In genomic region chr4:188867796-188868195, GRCh38 we compare ENCODE assay signal across 19 cellular contexts.
A peak's percentile ranks its signal among the peaks of the same experiment; 100 is the strongest.
DNase-seq lines count a peak whose midpoint lies in the region; ATAC-seq, FAIRE-seq and TF ChIP-seq lines count a peak whose summit lies in the region.
"Had no signal": no experiment of that assay in that cellular context is flagged by ENCODE, and none has a peak within 500 bp of the region (broad histone marks: within the 10 kb centered on the region; RNA-seq: fewer than 3 reads in every experiment).

No MANE protein-coding gene starts in this region.

- H3K4me1 ChIP-seq in foreskin keratinocyte, result no peaks in the 10 kb centered on the region
- H3K4me1 ChIP-seq: Caco-2 had no signal

- in situ Hi-C loops in ACHN (cut with HindIII; ENCODE audit: low pct_ligation_motif_present, low pct_unique_long_range_greater_than_20kb, low sequenced_read_pairs), result no loop called here

- no peak for TF ChIP-seq EP300 in Ishikawa (IDR thresholded peaks at IDR 0.05; ENCODE audit: borderline replicate concordance)

- no peak for ATAC-seq in foreskin keratinocyte
- ATAC-seq in HG02981 (IDR thresholded peaks at IDR 0.05; ENCODE audit: unreplicated experiment), result no peak
- ATAC-seq in GM19023 (IDR thresholded peaks at IDR 0.05; ENCODE audit: unreplicated experiment), result no peak
- ATAC-seq: K562 had no signal

- no peak for TF ChIP-seq RAD21 in Ishikawa (IDR thresholded peaks at IDR 0.05; ENCODE audit: low read depth)

- no peak for TF ChIP-seq CTCF in bronchial epithelial cell (IDR thresholded peaks at IDR 0.05; ENCODE audit: insufficient read depth, low read length, severe bottlenecking)
- no peak for TF ChIP-seq CTCF in foreskin keratinocyte (conservative IDR thresholded peaks at IDR 0.05)

- DNase-seq in bronchial epithelial cell (ENCODE audit: low read depth), result peak; percentile 53
- DNase-seq in foreskin keratinocyte, result peak; percentile 26 to 49
- DNase-seq in renal cortical epithelial cell (ENCODE audit: low read depth), result peak; percentile 16
- DNase-seq in ACHN, result no peak
- DNase-seq: AML-193; Caco-2; CD4-positive, alpha-beta T cell; DMS153; DMS79; GF-D8; H9 had no signal

- FAIRE-seq in bronchial epithelial cell (lab: Jason Lieb, UNC), result no peak
- FAIRE-seq: A204.1, GM19239, H1, K562 had no signal

- H3K27me3 ChIP-seq in bronchial epithelial cell (ENCODE audit: control insufficient read depth, insufficient read depth, low read length) (no peaks in the 10 kb centered on the region), foreskin keratinocyte (no peaks in the 10 kb centered on the region)

- no peak overlapping the region for H3K27ac ChIP-seq in foreskin keratinocyte
- H3K27ac ChIP-seq: C4-2B had no signal

- H3K4me3 ChIP-seq in bronchial epithelial cell (ENCODE audit: low read depth, low read length), result no peak overlapping the region
- H3K4me3 ChIP-seq: K562 had no signal

- no peaks in the 10 kb centered on the region for H3K36me3 ChIP-seq in bronchial epithelial cell (ENCODE audit: control insufficient read depth, insufficient read depth, low read length)

TF ChIP-seq in Ishikawa, 13 proteins besides CTCF, POLR2A, EP300 and RAD21:
- no peak for TF ChIP-seq FOXM1 (IDR thresholded peaks at IDR 0.05; ENCODE audit: borderline replicate concordance, low read depth)
- no peak for TF ChIP-seq YY1 (IDR thresholded peaks at IDR 0.05; ENCODE audit: low read depth)
- no peak for TF ChIP-seq TCF12 (IDR thresholded peaks at IDR 0.05; ENCODE audit: low read depth)
- TF ChIP-seq ZBTB7A (IDR thresholded peaks at IDR 0.05; ENCODE audit: low read depth), result no peak
- TF ChIP-seq, protein P1, sequence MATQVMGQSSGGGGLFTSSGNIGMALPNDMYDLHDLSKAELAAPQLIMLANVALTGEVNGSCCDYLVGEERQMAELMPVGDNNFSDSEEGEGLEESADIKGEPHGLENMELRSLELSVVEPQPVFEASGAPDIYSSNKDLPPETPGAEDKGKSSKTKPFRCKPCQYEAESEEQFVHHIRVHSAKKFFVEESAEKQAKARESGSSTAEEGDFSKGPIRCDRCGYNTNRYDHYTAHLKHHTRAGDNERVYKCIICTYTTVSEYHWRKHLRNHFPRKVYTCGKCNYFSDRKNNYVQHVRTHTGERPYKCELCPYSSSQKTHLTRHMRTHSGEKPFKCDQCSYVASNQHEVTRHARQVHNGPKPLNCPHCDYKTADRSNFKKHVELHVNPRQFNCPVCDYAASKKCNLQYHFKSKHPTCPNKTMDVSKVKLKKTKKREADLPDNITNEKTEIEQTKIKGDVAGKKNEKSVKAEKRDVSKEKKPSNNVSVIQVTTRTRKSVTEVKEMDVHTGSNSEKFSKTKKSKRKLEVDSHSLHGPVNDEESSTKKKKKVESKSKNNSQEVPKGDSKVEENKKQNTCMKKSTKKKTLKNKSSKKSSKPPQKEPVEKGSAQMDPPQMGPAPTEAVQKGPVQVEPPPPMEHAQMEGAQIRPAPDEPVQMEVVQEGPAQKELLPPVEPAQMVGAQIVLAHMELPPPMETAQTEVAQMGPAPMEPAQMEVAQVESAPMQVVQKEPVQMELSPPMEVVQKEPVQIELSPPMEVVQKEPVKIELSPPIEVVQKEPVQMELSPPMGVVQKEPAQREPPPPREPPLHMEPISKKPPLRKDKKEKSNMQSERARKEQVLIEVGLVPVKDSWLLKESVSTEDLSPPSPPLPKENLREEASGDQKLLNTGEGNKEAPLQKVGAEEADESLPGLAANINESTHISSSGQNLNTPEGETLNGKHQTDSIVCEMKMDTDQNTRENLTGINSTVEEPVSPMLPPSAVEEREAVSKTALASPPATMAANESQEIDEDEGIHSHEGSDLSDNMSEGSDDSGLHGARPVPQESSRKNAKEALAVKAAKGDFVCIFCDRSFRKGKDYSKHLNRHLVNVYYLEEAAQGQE (IDR thresholded peaks at IDR 0.05; ENCODE audit: low read depth), result no peak
- no peak for TF ChIP-seq TAF1 (IDR thresholded peaks at IDR 0.05; ENCODE audit: low read depth)
- TF ChIP-seq CEBPB (IDR thresholded peaks at IDR 0.05), result peak; percentile 59; the same call in 1 of the 2 replicates
